ENCODE assay signal across 13 cellular contexts in genomic region chr6:137951064-137951597, GRCh38.
A peak's percentile ranks its signal among the peaks of the same experiment; 100 is the strongest.
DNase-seq lines count a peak whose midpoint lies in the region; ATAC-seq and TF ChIP-seq lines count a peak whose summit lies in the region.
"Had no signal": no experiment of that assay in that cellular context is flagged by ENCODE, and none has a peak within 500 bp of the region (broad histone marks: within the 10 kb centered on the region; RNA-seq: fewer than 3 reads in every experiment).

No MANE protein-coding gene starts in this region.

- CTCF ChIA-PET in activated CD8-positive, alpha-beta T cell treated with anti-CD3 and anti-CD28 coated beads, Interleukin-2, amount 10 ng/mL, durations not matched to agents 7 days and 5 days (lab: Charles Lee) = interaction anchor here (1.3 to 20.9 kb wide), 12 partner anchors 8 to 535 kb away, joined by 3 to 555 read pairs (median 6); partner anchors contain the start of gene TNFAIP3

- H3K27ac Mint-ChIP-seq in activated CD8-positive, alpha-beta T cell treated with anti-CD3 and anti-CD28 coated beads, Interleukin-2, amount 10 ng/mL, durations not matched to agents 7 days and 5 days = peak overlapping the region; percentile 31

- no peak overlapping the region for H3K4me3 Mint-ChIP-seq in activated CD8-positive, alpha-beta T cell treated with anti-CD3 and anti-CD28 coated beads, Interleukin-2, amount 10 ng/mL, durations not matched to agents 7 days and 5 days

- H3K27ac ChIP-seq in caudate nucleus (ENCODE audit: low read depth, low read length) = no peak overlapping the region
- H3K27ac ChIP-seq: BLaER1 treated with 17β-estradiol and CSF1 and Interleukin-3, amounts not matched to agents 10 nM and 100 nM; esophagus squamous epithelium had no signal

- peaks cover 4% of the 10 kb centered on the region for H3K27me3 Mint-ChIP-seq in activated CD8-positive, alpha-beta T cell treated with anti-CD3 and anti-CD28 coated beads, Interleukin-2, amount 10 ng/mL, durations not matched to agents 7 days and 5 days (ENCODE audit: low read depth)
- H3K27me3 Mint-ChIP-seq: IgD-negative memory B cell had no signal

- no peaks in the 10 kb centered on the region for H3K9me3 Mint-ChIP-seq in activated CD8-positive, alpha-beta T cell treated with anti-CD3 and anti-CD28 coated beads, Interleukin-2, amount 10 ng/mL, durations not matched to agents 7 days and 5 days (ENCODE audit: insufficient read depth)

- POLR2A ChIA-PET in activated CD8-positive, alpha-beta T cell treated with anti-CD3 and anti-CD28 coated beads, Interleukin-2, amount 10 ng/mL, durations not matched to agents 7 days and 5 days (lab: Charles Lee) = interaction anchor here (1.9 kb wide), 1 partner anchor 16 kb away, joined by 6 read pairs; no protein-coding TSS in a partner anchor

- DNase-seq in activated CD8-positive, alpha-beta T cell treated with anti-CD3 and anti-CD28 coated beads, Interleukin-2, amount 10 ng/mL, durations not matched to agents 7 days and 5 days = no peak
- DNase-seq in GM19240 (ENCODE audit: insufficient read length, low spot score) = no peak
- no peak for DNase-seq in cerebellum (ENCODE audit: low spot score)
- DNase-seq in COLO829 (ENCODE audit: low spot score) = no peak
- no peak for DNase-seq in caudate nucleus (lab: John Stamatoyannopoulos, UW)
- DNase-seq: esophagus squamous epithelium, kidney, PC-3 had no signal

- peak; percentile 46; the same call in 2 of the 3 replicates for TF ChIP-seq CTCF in GM12872 (IDR thresholded peaks at IDR 0.05; ENCODE audit: insufficient read depth, low read depth, low read length)

- H3K4me1 Mint-ChIP-seq in activated CD8-positive, alpha-beta T cell treated with anti-CD3 and anti-CD28 coated beads, Interleukin-2, amount 10 ng/mL, durations not matched to agents 7 days and 5 days (ENCODE audit: low read depth) = peaks cover 16% of the 10 kb centered on the region

- ATAC-seq in GM21360 (IDR thresholded peaks at IDR 0.05; ENCODE audit: unreplicated experiment) (peak; percentile 53), HG03196 (IDR thresholded peaks at IDR 0.05; ENCODE audit: unreplicated experiment) (peak; percentile 47)
- ATAC-seq in activated CD8-positive, alpha-beta T cell treated with anti-CD3 and anti-CD28 coated beads, Interleukin-2, amount 10 ng/mL, durations not matched to agents 7 days and 5 days = no peak
- ATAC-seq: PC-3 had no signal

- no peaks in the 10 kb centered on the region for H3K36me3 Mint-ChIP-seq in activated CD8-positive, alpha-beta T cell treated with anti-CD3 and anti-CD28 coated beads, Interleukin-2, amount 10 ng/mL, durations not matched to agents 7 days and 5 days (ENCODE audit: low read depth)
- H3K36me3 Mint-ChIP-seq: IgD-negative memory B cell had no signal
